14 cellular contexts compared by ENCODE assay signal in genomic region chr6:106751501-106752252, GRCh38.
DNase-seq lines count a peak whose midpoint lies in the region; ATAC-seq and TF ChIP-seq lines count a peak whose summit lies in the region.
"Had no signal": no experiment of that assay in that cellular context is flagged by ENCODE, and none has a peak within 500 bp of the region (broad histone marks: within the 10 kb centered on the region; RNA-seq: fewer than 3 reads in every experiment).

No MANE protein-coding gene starts in this region.

- no peak overlapping the region for H2AK9ac ChIP-seq in IMR-90 (replicated peaks; ENCODE audit: low read depth, low read length, poor library complexity)

- H4K20me1 ChIP-seq in IMR-90 (ENCODE audit: insufficient read depth, low read length), result no peaks in the 10 kb centered on the region

- POLR2A ChIA-PET in Caco-2 (lab: Charles Lee), result no interaction called here
- POLR2A ChIA-PET in IMR-90 (lab: Charles Lee; ENCODE audit: unreplicated experiment), result no interaction called here

- no peaks in the 10 kb centered on the region; the same call in 1 of the 2 replicates for H3K9me1 ChIP-seq in IMR-90 (ENCODE audit: insufficient read depth, low read length)

- no peaks in the 10 kb centered on the region for H3K36me3 Mint-ChIP-seq in Caco-2 (ENCODE audit: insufficient read depth, unreplicated experiment)
- no peaks in the 10 kb centered on the region for H3K36me3 Mint-ChIP-seq in activated T-cell treated with anti-CD3 and anti-CD28 coated beads, Interleukin-2, amount 50 U/mL, for 24 hours (ENCODE audit: low read depth)
- H3K36me3 Mint-ChIP-seq: activated naive CD8-positive, alpha-beta T cell treated with anti-CD3 and anti-CD28 coated beads, Interleukin-2, amount 10 ng/mL, durations not matched to agents 7 days and 5 days; CD4-positive, CD25-positive, alpha-beta regulatory T cell; stimulated activated memory B cell treated with anti-CD40 and anti-IgM and Interleukin-4, amounts not matched to agents 10 μg/mL and 1 μg/mL and 100 μg/mL, for 72 hours had no signal

- intact Hi-C loops in Caco-2 (cut with micrococcal nuclease; ENCODE audit: unreplicated experiment) (no loop called here), IMR-90 (cut with micrococcal nuclease) (no loop called here)

- no peak overlapping the region for H3K23ac ChIP-seq in IMR-90 (ENCODE audit: low read depth, low read length)
- H3K23ac ChIP-seq in mesenchymal stem cell (ENCODE audit: low read length in 2 of 2), result no peak overlapping the region

- CTCF ChIA-PET in Caco-2 (lab: Charles Lee) (interaction anchor here (0.6 kb wide), 2 partner anchors 276 to 979 kb away, joined by 3 to 4 read pairs; no protein-coding TSS in a partner anchor), IMR-90 (lab: Yijun Ruan, JAX) (no interaction called here)

- H2BK120ac ChIP-seq in IMR-90 (ENCODE audit: low read depth, low read length), result no peak overlapping the region
- no peak overlapping the region for H2BK120ac ChIP-seq in mesenchymal stem cell (ENCODE audit: low read depth, low read length)

- H3K4me1 ChIP-seq in Caco-2, result peaks cover 26% of the 10 kb centered on the region
- no peaks in the 10 kb centered on the region; the same call in 1 of the 2 replicates for H3K4me1 ChIP-seq in IMR-90 (ENCODE audit: control insufficient read depth, insufficient read depth, low read length)
- H3K4me1 ChIP-seq in mesenchymal stem cell (ENCODE audit: control insufficient read depth, insufficient read depth, low read depth, low read length), result peaks cover 20% of the 10 kb centered on the region
- no peaks in the 10 kb centered on the region for H3K4me1 ChIP-seq in gastroesophageal sphincter

- H3K4me2 ChIP-seq in IMR-90 (ENCODE audit: low read depth, low read length), result no peak overlapping the region
- H3K4me2 ChIP-seq in mesenchymal stem cell (ENCODE audit: low read length, poor library complexity, severe bottlenecking), result no peak overlapping the region

- H3K27ac Mint-ChIP-seq in Caco-2 (ENCODE audit: unreplicated experiment), result peak overlapping the region; percentile 4
- no peak overlapping the region for H3K27ac Mint-ChIP-seq in activated T-cell treated with anti-CD3 and anti-CD28 coated beads, Interleukin-2, amount 50 U/mL, for 24 hours
- H3K27ac Mint-ChIP-seq: activated naive CD8-positive, alpha-beta T cell treated with anti-CD3 and anti-CD28 coated beads, Interleukin-2, amount 10 ng/mL, durations not matched to agents 7 days and 5 days; CD4-positive, CD25-positive, alpha-beta regulatory T cell; effector memory CD8-positive, alpha-beta T cell; nephron progenitor cell had no signal

- TF ChIP-seq RAD21 in IMR-90 (IDR thresholded peaks at IDR 0.05; ENCODE audit: low read length), result no peak

- TF ChIP-seq POLR2A in IMR-90 (IDR thresholded peaks at IDR 0.05; ENCODE audit: low read depth, low read length) (no peak), gastroesophageal sphincter (IDR thresholded peaks at IDR 0.05) (no peak)

- H2BK15ac ChIP-seq in IMR-90 (ENCODE audit: low read depth, low read length) (no peak overlapping the region), mesenchymal stem cell (ENCODE audit: low read depth, poor library complexity, severe bottlenecking) (no peak overlapping the region)

- H2AFZ ChIP-seq in IMR-90 (replicated peaks; ENCODE audit: low read length, poor library complexity) (no peak overlapping the region), mesenchymal stem cell (ENCODE audit: low read depth, low read length) (no peak overlapping the region)

- H3K36me3 ChIP-seq in Caco-2 (ENCODE audit: control insufficient read depth, insufficient read depth, low read length) (no peaks in the 10 kb centered on the region), IMR-90 (ENCODE audit: control insufficient read depth, insufficient read depth, low read length) (no peaks in the 10 kb centered on the region), mesenchymal stem cell (ENCODE audit: control insufficient read depth in 1 of 2, insufficient read depth in 2 of 2, low read depth in 1 of 2, low read length in 2 of 2) (no peaks in the 10 kb centered on the region), gastroesophageal sphincter (no peaks in the 10 kb centered on the region)

- H3K9me3 ChIP-seq in Caco-2, result no peaks in the 10 kb centered on the region
- no peaks in the 10 kb centered on the region for H3K9me3 ChIP-seq in IMR-90 (ENCODE audit: control insufficient read depth, insufficient read depth, low read length)
- H3K9me3 ChIP-seq in mesenchymal stem cell (ENCODE audit: control insufficient read depth, low read length), result no peaks in the 10 kb centered on the region
- no peaks in the 10 kb centered on the region for H3K9me3 ChIP-seq in gastroesophageal sphincter

- no peak overlapping the region for H2AK5ac ChIP-seq in IMR-90 (ENCODE audit: low read depth, low read length)
- H2AK5ac ChIP-seq in mesenchymal stem cell (ENCODE audit: low read length, severe bottlenecking), result peak overlapping the region; percentile 91

- no peak overlapping the region for H3K4me3 ChIP-seq in Caco-2 (ENCODE audit: low read depth, low read length)
- no peak overlapping the region for H3K4me3 ChIP-seq in IMR-90 (ENCODE audit: insufficient read depth, low read depth, low read length)
- H3K4me3 ChIP-seq in mesenchymal stem cell (ENCODE audit: insufficient read depth in 1 of 2, low read depth in 1 of 2, low read length in 2 of 2), result no peak overlapping the region
- H3K4me3 ChIP-seq in gastroesophageal sphincter, result no peak overlapping the region

- dilution Hi-C loops in IMR-90 (cut with HindIII; ENCODE audit: low sequenced_read_pairs, unreplicated experiment), result no loop called here

- WGBS in IMR-90 (ENCODE audit: extremely low coverage in 2 of 2, insufficient read length in 1 of 2), 2 experiments, result 29% methylated on average over 1 of the region's 6 CpGs; no CpG with 5 or more reads in 1 of the 2 experiments
- 74% methylated on average over 4 of the region's 6 CpGs for WGBS in mesenchymal stem cell
- 70% methylated on average over 2 of the region's 6 CpGs; no CpG with 5 or more reads in 1 of the 2 donors for WGBS in gastroesophageal sphincter (ENCODE audit: low coverage in 1 of 2), 2 donors

- H3K4ac ChIP-seq in IMR-90 (ENCODE audit: low read depth, low read length), result no peak overlapping the region
- H3K4ac ChIP-seq in mesenchymal stem cell (ENCODE audit: low read depth in 1 of 2, low read length in 2 of 2), result no peak overlapping the region

- H3K27ac ChIP-seq in IMR-90 (ENCODE audit: insufficient read depth, low read length), result no peak overlapping the region
- peak overlapping the region; percentile 90 for H3K27ac ChIP-seq in mesenchymal stem cell (ENCODE audit: low read length, poor library complexity, severe bottlenecking)
- no peak overlapping the region for H3K27ac ChIP-seq in substantia nigra (ENCODE audit: low read depth, low read length, poor library complexity, severe bottlenecking)
- no peak overlapping the region for H3K27ac ChIP-seq in gastroesophageal sphincter

- H3K14ac ChIP-seq in IMR-90 (replicated peaks; ENCODE audit: low read depth, low read length) (no peak overlapping the region), mesenchymal stem cell (ENCODE audit: low read length in 2 of 2) (no peak overlapping the region)

- H4K5ac ChIP-seq in IMR-90 (ENCODE audit: low read depth, low read length), result no peak overlapping the region

- TF ChIP-seq EP300 in gastroesophageal sphincter (IDR thresholded peaks at IDR 0.05), result no peak

- no peak overlapping the region for H3K56ac ChIP-seq in IMR-90 (ENCODE audit: extremely low read depth, insufficient read depth, low read length)

- no peaks in the 10 kb centered on the region for H3K27me3 Mint-ChIP-seq in Caco-2 (ENCODE audit: insufficient read depth, unreplicated experiment)
- peaks cover 12% of the 10 kb centered on the region for H3K27me3 Mint-ChIP-seq in activated T-cell treated with anti-CD3 and anti-CD28 coated beads, Interleukin-2, amount 50 U/mL, for 24 hours
- H3K27me3 Mint-ChIP-seq: stimulated activated memory B cell treated with anti-CD40 and anti-IgM and Interleukin-4, amounts not matched to agents 10 μg/mL and 1 μg/mL and 100 μg/mL, for 72 hours had no signal

- H4K8ac ChIP-seq in IMR-90 (ENCODE audit: low read depth in 2 of 2, low read length in 2 of 2) (no peak overlapping the region), mesenchymal stem cell (ENCODE audit: low read length) (no peak overlapping the region)

- ATAC-seq in IMR-90 (ENCODE audit: low read depth) (no peak), gastroesophageal sphincter (no peak)
- ATAC-seq: effector memory CD8-positive, alpha-beta T cell; stimulated activated memory B cell treated with anti-CD40 and anti-IgM and Interleukin-4, amounts not matched to agents 10 μg/mL and 1 μg/mL and 100 μg/mL, for 72 hours had no signal

- H3K27me3 ChIP-seq in Caco-2 (replicated peaks; ENCODE audit: control insufficient read depth, insufficient read depth, low read length), result no peaks in the 10 kb centered on the region
- 0 out of 2 replicates have a peak, but pooled peaks cover 1% of the 10 kb centered on the region for H3K27me3 ChIP-seq in IMR-90 (ENCODE audit: control insufficient read depth, insufficient read depth, low read length)
- H3K27me3 ChIP-seq in mesenchymal stem cell (ENCODE audit: control insufficient read depth in 1 of 2, insufficient read depth in 1 of 2, low read length in 2 of 2), result peaks cover 0 to 7% of the 10 kb centered on the region in 2 experiments
- no peaks in the 10 kb centered on the region for H3K27me3 ChIP-seq in gastroesophageal sphincter

- no peak for TF ChIP-seq CTCF in Caco-2 (IDR thresholded peaks at IDR 0.05; ENCODE audit: insufficient read depth in 1 of 2, low read depth in 1 of 2, low read length in 1 of 2, severe bottlenecking in 1 of 2, unreplicated experiment in 1 of 2)
- TF ChIP-seq CTCF in IMR-90 (conservative IDR thresholded peaks at IDR 0.05; ENCODE audit: low read depth, low read length), result no peak
- TF ChIP-seq CTCF in gastroesophageal sphincter (IDR thresholded peaks at IDR 0.05), result no peak

- DNase-seq in Caco-2, result peak in 1 of 2 experiments; percentile 55
- DNase-seq in IMR-90, result peak; percentile 8
- DNase-seq in SHP77 treated with DMSO at 0.1 percent for 48 hours (lab: John Stamatoyannopoulos, UW), result peak; percentile 97
- no peak for DNase-seq in mesenchymal stem cell
- no peak for DNase-seq in substantia nigra (lab: John Stamatoyannopoulos, UW)
- DNase-seq in NCI-H2107 (lab: John Stamatoyannopoulos, UW), result no peak
- DNase-seq in activated T-cell treated with anti-CD3 and anti-CD28 coated beads, Interleukin-2, amount 50 U/mL, for 24 hours, result no peak
- DNase-seq: activated naive CD8-positive, alpha-beta T cell treated with anti-CD3 and anti-CD28 coated beads, Interleukin-2, amount 10 ng/mL, durations not matched to agents 7 days and 5 days; CD4-positive, CD25-positive, alpha-beta regulatory T cell; effector memory CD8-positive, alpha-beta T cell; nephron progenitor cell; T-helper 1 cell had no signal

- H4K91ac ChIP-seq in IMR-90 (ENCODE audit: insufficient read depth, low read depth, low read length) (no peak overlapping the region; the same call in 1 of the 2 replicates), mesenchymal stem cell (ENCODE audit: low read length) (peak overlapping the region; percentile 31)

- H2BK12ac ChIP-seq in mesenchymal stem cell (ENCODE audit: low read length in 2 of 2), result no peak overlapping the region

- H2BK20ac ChIP-seq in IMR-90 (ENCODE audit: low read depth, low read length), result no peak overlapping the region

- H3K18ac ChIP-seq in IMR-90 (ENCODE audit: low read depth, low read length) (no peak overlapping the region), mesenchymal stem cell (ENCODE audit: low read depth in 1 of 2, low read length in 2 of 2) (no peak overlapping the region)

- BruUV-seq in Caco-2 (replicated peaks; lab: Mats Ljungman, UMichigan), result no TSS peak
- no TSS peak for BruUV-seq in IMR-90 (replicated peaks; lab: Mats Ljungman, UMichigan)

- H2BK5ac ChIP-seq in IMR-90 (ENCODE audit: low read depth, low read length, poor library complexity, severe bottlenecking) (no peak overlapping the region), mesenchymal stem cell (ENCODE audit: low read depth, low read length, poor library complexity, severe bottlenecking) (peak overlapping the region; percentile 93)

- H3K79me1 ChIP-seq in IMR-90 (ENCODE audit: low read depth in 1 of 2, low read length in 2 of 2), result no peaks in the 10 kb centered on the region
- H3K79me1 ChIP-seq in mesenchymal stem cell (replicated peaks; ENCODE audit: low read length, poor library complexity, severe bottlenecking), result no peaks in the 10 kb centered on the region

- H3K4me1 Mint-ChIP-seq in Caco-2 (ENCODE audit: low read depth, unreplicated experiment), result peaks cover 23% of the 10 kb centered on the region
- H3K4me1 Mint-ChIP-seq in activated T-cell treated with anti-CD3 and anti-CD28 coated beads, Interleukin-2, amount 50 U/mL, for 24 hours (ENCODE audit: low read depth), result no peaks in the 10 kb centered on the region
- H3K4me1 Mint-ChIP-seq: activated naive CD8-positive, alpha-beta T cell treated with anti-CD3 and anti-CD28 coated beads, Interleukin-2, amount 10 ng/mL, durations not matched to agents 7 days and 5 days; CD4-positive, CD25-positive, alpha-beta regulatory T cell had no signal

- H3K9me3 Mint-ChIP-seq in Caco-2 (ENCODE audit: unreplicated experiment), result peaks cover 10% of the 10 kb centered on the region
- H3K9me3 Mint-ChIP-seq in activated T-cell treated with anti-CD3 and anti-CD28 coated beads, Interleukin-2, amount 50 U/mL, for 24 hours, result no peaks in the 10 kb centered on the region
- H3K9me3 Mint-ChIP-seq: activated naive CD8-positive, alpha-beta T cell treated with anti-CD3 and anti-CD28 coated beads, Interleukin-2, amount 10 ng/mL, durations not matched to agents 7 days and 5 days; effector memory CD8-positive, alpha-beta T cell; nephron progenitor cell; stimulated activated memory B cell treated with anti-CD40 and anti-IgM and Interleukin-4, amounts not matched to agents 10 μg/mL and 1 μg/mL and 100 μg/mL, for 72 hours had no signal

- in situ Hi-C loops in IMR-90 (cut with MboI; ENCODE audit: low sequenced_read_pairs), result no loop called here

- H3K9ac ChIP-seq in IMR-90 (ENCODE audit: low read depth, low read length), result no peak overlapping the region
- H3K9ac ChIP-seq in mesenchymal stem cell (ENCODE audit: low read length), result no peak overlapping the region

- H3K4me3 Mint-ChIP-seq in Caco-2 (ENCODE audit: unreplicated experiment), result no peak overlapping the region
- H3K4me3 Mint-ChIP-seq in activated T-cell treated with anti-CD3 and anti-CD28 coated beads, Interleukin-2, amount 50 U/mL, for 24 hours, result no peak overlapping the region
- H3K4me3 Mint-ChIP-seq: activated naive CD8-positive, alpha-beta T cell treated with anti-CD3 and anti-CD28 coated beads, Interleukin-2, amount 10 ng/mL, durations not matched to agents 7 days and 5 days; CD4-positive, CD25-positive, alpha-beta regulatory T cell; effector memory CD8-positive, alpha-beta T cell; nephron progenitor cell; stimulated activated memory B cell treated with anti-CD40 and anti-IgM and Interleukin-4, amounts not matched to agents 10 μg/mL and 1 μg/mL and 100 μg/mL, for 72 hours had no signal

Comparison
In these comparisons a context has a peak if more than half of its experiments do, and no peak if none do; other contexts are left out.
1. DNase-seq: peak in IMR-90 (single experiment) and SHP77 treated with DMSO at 0.1 percent for 48 hours (single experiment); none in mesenchymal stem cell (single experiment), substantia nigra (0 of 49), NCI-H2107 (single experiment) and activated T-cell treated with anti-CD3 and anti-CD28 coated beads, Interleukin-2, amount 50 U/mL, for 24 hours (single experiment).